ENCODE assay signal across 23 cellular contexts in genomic region chr20:1292620-1293019, GRCh38. TPM values are rescaled to one million over a fixed set of nuclear protein-coding genes. Genes with fewer than 3 reads are reported as not detected.
A peak's percentile ranks its signal among the peaks of the same experiment; 100 is the strongest.
DNase-seq lines count a peak whose midpoint lies in the region; ATAC-seq and TF ChIP-seq lines count a peak whose summit lies in the region.
"Had no signal": no experiment of that assay in that cellular context is flagged by ENCODE, and none has a peak within 500 bp of the region (broad histone marks: within the 10 kb centered on the region; RNA-seq: fewer than 3 reads in every experiment).

No MANE protein-coding gene starts in this region.

- no peaks in the 10 kb centered on the region for H4K20me1 ChIP-seq in SK-N-SH (ENCODE audit: insufficient read depth)

- H3K9me3 Mint-ChIP-seq in neural crest cell, result no peaks in the 10 kb centered on the region
- H3K9me3 Mint-ChIP-seq: HFFc6 had no signal

- peaks cover 0 to 7% of the 10 kb centered on the region in 2 experiments; a peak in 1 of 4 replicates for H3K4me1 ChIP-seq in SK-N-SH (ENCODE audit: control insufficient read depth in 1 of 2, insufficient read depth in 2 of 2, low read depth in 1 of 2, low read length in 1 of 2)
- H3K4me1 ChIP-seq in gastroesophageal sphincter, result no peaks in the 10 kb centered on the region

- no peaks in the 10 kb centered on the region for H3K79me2 ChIP-seq in SK-N-SH (ENCODE audit: insufficient read depth)

- CTCF ChIA-PET in SK-N-SH (lab: Yijun Ruan, JAX), result no interaction called here

- peaks cover 0 to 7% of the 10 kb centered on the region in 2 experiments for H3K36me3 ChIP-seq in SK-N-SH (replicated peaks in 1 of 2; ENCODE audit: control insufficient read depth in 1 of 2, insufficient read depth in 2 of 2, low read length in 1 of 2)
- peaks cover 0 to 19% of the 10 kb centered on the region in 2 donors for H3K36me3 ChIP-seq in gastroesophageal sphincter
- H3K36me3 ChIP-seq: MG63 had no signal

- H3K4me3 ChIP-seq in SK-N-SH (ENCODE audit: low read depth in 2 of 2, low read length in 1 of 2) (no peak overlapping the region), gastroesophageal sphincter (no peak overlapping the region)
- H3K4me3 ChIP-seq: GM23248, MG63 had no signal

- WGBS in SK-N-SH (ENCODE audit: low lambda C conversion rate), result 88% methylated on average over 1 of the region's 1 CpG
- 57 to 88% methylated on average over 1 of the region's 1 CpG for WGBS in gastroesophageal sphincter (ENCODE audit: low coverage in 1 of 2), 2 donors

- no peaks in the 10 kb centered on the region for H3K9me2 ChIP-seq in SK-N-SH

- no peaks in the 10 kb centered on the region for H3K9me3 ChIP-seq in SK-N-SH
- H3K9me3 ChIP-seq in gastroesophageal sphincter, result no peaks in the 10 kb centered on the region
- H3K9me3 ChIP-seq: MG63 had no signal

- H3K27ac ChIP-seq in SK-N-SH (ENCODE audit: low read depth in 2 of 2, low read length in 1 of 2), result no peak overlapping the region
- H3K27ac ChIP-seq in caudate nucleus (ENCODE audit: low read depth, low read length), result peak overlapping the region; percentile 89
- no peak overlapping the region for H3K27ac ChIP-seq in gastroesophageal sphincter
- H3K27ac ChIP-seq: 22Rv1, C4-2B, GM23248 had no signal

- H3K36me3 Mint-ChIP-seq in neural crest cell (ENCODE audit: low read depth), result no peaks in the 10 kb centered on the region

- POLR2A ChIA-PET in SK-N-SH (lab: Yijun Ruan, JAX), result no interaction called here

- no peak for TF ChIP-seq RAD21 in SK-N-SH (IDR thresholded peaks at IDR 0.05; ENCODE audit: low read length)

- no peak for DNase-seq in SK-N-SH
- DNase-seq in LHCN-M2 (ENCODE audit: low read depth), result peak; percentile 19
- no peak for DNase-seq in caudate nucleus (lab: John Stamatoyannopoulos, UW)
- no peak for DNase-seq in neural crest cell (ENCODE audit: low read depth, low spot score)
- DNase-seq in NCI-H2081 treated with DMSO at 0.1 percent for 48 hours (lab: John Stamatoyannopoulos, UW), result no peak
- DNase-seq in activated CD4-positive, alpha-beta T cell treated with anti-CD3 and anti-CD28 coated beads, Interleukin-2, amount 50 U/mL, for 4 hours, result no peak
- DNase-seq: GM23248; H7; HFFc6; KBM-7; MG63; NCI-H1105 treated with DMSO at 0.1 percent for 48 hours; NCI-H1930; NCI-H446 treated with DMSO at 0.1 percent for 48 hours; NCI-H526; NCI-H82; NK-92 treated with Interleukin-12 subunit alpha and Interleukin-12 subunit beta, amount 100 ng/mL, for 24 hours; PC-3 had no signal

- H2AFZ ChIP-seq in SK-N-SH (ENCODE audit: low read depth), result no peak overlapping the region
- H2AFZ ChIP-seq: GM23248 had no signal

- H3K27me3 ChIP-seq in SK-N-SH (ENCODE audit: insufficient read depth) (no peaks in the 10 kb centered on the region), gastroesophageal sphincter (no peaks in the 10 kb centered on the region)
- H3K27me3 ChIP-seq: MG63 had no signal

- no peak overlapping the region for H3K9ac ChIP-seq in SK-N-SH
- H3K9ac ChIP-seq: GM23248 had no signal

- TF ChIP-seq EP300 in SK-N-SH (IDR thresholded peaks at IDR 0.05; ENCODE audit: borderline replicate concordance in 1 of 2, low read depth in 1 of 2, low read length in 1 of 2) (no peak), gastroesophageal sphincter (IDR thresholded peaks at IDR 0.05) (no peak)

- ATAC-seq in SK-N-SH treated with all-trans-retinoic acid at 6 μM for 48 hours (no peak), gastroesophageal sphincter (no peak)
- ATAC-seq: PC-3 had no signal

- no peak overlapping the region for H3K4me2 ChIP-seq in SK-N-SH

- no peak for TF ChIP-seq POLR2A in gastroesophageal sphincter (IDR thresholded peaks at IDR 0.05)

- H3K4me3 Mint-ChIP-seq in neural crest cell, result no peak overlapping the region
- H3K4me3 Mint-ChIP-seq: B cell, HFFc6 had no signal

- H3F3A ChIP-seq in SK-N-SH (replicated peaks; ENCODE audit: insufficient read depth), result peaks cover 3% of the 10 kb centered on the region

- no peaks in the 10 kb centered on the region for H3K27me3 Mint-ChIP-seq in neural crest cell (ENCODE audit: low read depth)
- H3K27me3 Mint-ChIP-seq: B cell had no signal

- H3K4me1 Mint-ChIP-seq in neural crest cell, result no peaks in the 10 kb centered on the region
- H3K4me1 Mint-ChIP-seq: B cell had no signal

- H3K27ac Mint-ChIP-seq in neural crest cell (ENCODE audit: unreplicated experiment), result peak overlapping the region; percentile 40
- H3K27ac Mint-ChIP-seq: B cell, HFFc6 had no signal

- TF ChIP-seq CTCF in SK-N-SH (IDR thresholded peaks at IDR 0.05) (no peak), neural crest cell (conservative IDR thresholded peaks at IDR 0.05) (no peak), gastroesophageal sphincter (IDR thresholded peaks at IDR 0.05) (no peak)

TF ChIP-seq in SK-N-SH treated with all-trans-retinoic acid at 6 μM for 48 hours, 23 proteins besides CTCF, POLR2A, EP300 and RAD21:
- TF ChIP-seq CSDC2 (CRISPR knock-in tag; IDR thresholded peaks at IDR 0.05) (no peak), ZFP3 (CRISPR knock-in tag; IDR thresholded peaks at IDR 0.05) (peak; percentile 89), PATZ1 (CRISPR knock-in tag; IDR thresholded peaks at IDR 0.05; ENCODE audit: borderline replicate concordance) (no peak)

TF ChIP-seq in SK-N-SH, 30 proteins besides CTCF, POLR2A, EP300 and RAD21:
- TF ChIP-seq RXRA (IDR thresholded peaks at IDR 0.05; ENCODE audit: borderline replicate concordance, low read depth) (no peak), FOXJ3 (CRISPR knock-in tag; IDR thresholded peaks at IDR 0.05) (no peak), FOSL2 (IDR thresholded peaks at IDR 0.05; ENCODE audit: borderline replicate concordance, low read depth) (no peak), RCOR1 (IDR thresholded peaks at IDR 0.05; ENCODE audit: low read length) (no peak), GATA2 (CRISPR knock-in tag; IDR thresholded peaks at IDR 0.05) (no peak), NFIC (IDR thresholded peaks at IDR 0.05; ENCODE audit: borderline replicate concordance) (no peak), MEF2A (IDR thresholded peaks at IDR 0.05; ENCODE audit: borderline replicate concordance, low read depth) (no peak), ELF1 (IDR thresholded peaks at IDR 0.05) (no peak)

RNA-seq across cellular contexts. Expression of gene SNPH, which starts 26.5 kb away (rescaled TPM):
- 2.2 and 2.5 TPM in 2 replicates for polyA plus RNA-seq in SK-N-SH (2012; rRNA removed)
- polyA plus RNA-seq in SK-N-SH (2012; cell fraction: cytosol; rRNA removed), result 1.0 and 1.4 TPM in 2 replicates
- 14.5 and 15.5 TPM in 2 replicates for polyA plus RNA-seq in SK-N-SH (2012; cell fraction: nucleus; rRNA removed)
- total RNA-seq in LHCN-M2 (2014; rRNA removed) (14.0 and 15.8 TPM in 2 replicates), neural crest cell (3.0 and 3.3 TPM in 2 replicates), gastroesophageal sphincter (10 to 100 TPM in 3 of 4 donors, 1 to 10 TPM in 1; 9.8 to 31.6 (median 12.5) TPM)
- polyA plus RNA-seq in LHCN-M2 (2012), result 6.0 TPM

RNA-seq across cellular contexts. Expression of gene SDCBP2, which starts 36.3 kb away (rescaled TPM):
- polyA plus RNA-seq in SK-N-SH (2012; rRNA removed), result 3.0 and 4.0 TPM in 2 replicates
- 1.8 and 2.6 TPM in 2 replicates for polyA plus RNA-seq in SK-N-SH (2012; cell fraction: cytosol; rRNA removed)
- polyA plus RNA-seq in SK-N-SH (2012; cell fraction: nucleus; rRNA removed), result 6.6 and 8.2 TPM in 2 replicates
- total RNA-seq in LHCN-M2 (2014; rRNA removed) (1.5 and 2.9 TPM in 2 replicates), neural crest cell (1.6 and 2.4 TPM in 2 replicates), gastroesophageal sphincter (10 to 100 TPM in 1 of 4 donors, 1 to 10 TPM in 3; 1.6 to 17.5 (median 3.5) TPM)
- polyA plus RNA-seq in LHCN-M2 (2012), result 1.1 TPM
